ENCODE assay signal across 8 cellular contexts in the genomic region with DNA sequence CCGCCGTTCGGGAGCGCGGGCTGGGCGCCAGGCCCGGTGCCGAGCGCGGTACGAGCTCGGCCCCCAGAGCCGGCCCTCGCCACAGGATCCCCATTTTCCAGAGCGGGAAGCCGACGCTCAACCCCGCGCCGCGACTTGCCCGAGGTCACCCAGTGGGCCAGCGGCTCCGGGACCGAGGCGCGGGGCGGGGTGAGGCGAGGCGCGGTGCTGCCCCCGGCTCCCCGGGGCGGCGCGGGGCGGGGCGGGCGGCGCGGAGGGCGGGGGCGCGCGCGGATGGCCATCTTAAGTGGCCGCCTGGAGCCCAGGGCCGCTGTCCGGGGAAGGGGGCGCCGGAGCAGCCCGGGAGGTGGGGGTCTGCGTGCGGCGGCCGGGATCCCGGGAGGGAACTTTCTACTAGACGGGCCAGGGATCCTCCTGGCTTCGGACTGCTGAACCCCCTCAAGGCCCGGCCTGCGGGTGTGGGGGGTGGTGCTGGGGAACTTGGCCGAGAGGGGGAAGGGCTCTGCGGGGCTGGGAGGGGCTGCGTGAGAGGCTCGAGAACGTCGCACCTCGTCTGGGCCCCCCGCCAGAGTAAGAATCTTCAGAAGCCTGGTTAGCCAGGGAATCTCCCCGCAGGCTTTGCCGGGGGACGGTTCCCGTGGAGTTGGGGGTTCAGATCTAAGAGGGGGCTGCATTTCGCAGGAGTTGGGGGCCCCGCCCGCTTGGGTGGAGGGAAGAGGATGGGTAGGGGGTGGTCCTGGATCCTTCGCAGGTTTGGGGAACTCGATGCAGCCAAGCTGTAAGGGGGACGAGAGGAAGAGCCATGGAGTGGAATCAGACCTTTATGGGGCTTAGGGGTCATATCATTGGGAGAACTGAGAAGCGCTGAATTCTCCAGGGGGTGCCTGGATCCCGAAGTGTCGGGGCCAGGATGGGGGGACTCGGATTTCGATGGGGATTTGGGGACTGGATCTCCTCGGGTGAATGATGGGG. TPM values are rescaled to one million over a fixed set of nuclear protein-coding genes. Genes with fewer than 3 reads are reported as not detected.
DNase-seq lines count a peak whose midpoint lies in the region; ATAC-seq and TF ChIP-seq lines count a peak whose summit lies in the region.

No MANE protein-coding gene starts in this region.

- peak overlapping the region; percentile 78 for H3K4me3 ChIP-seq in CD4-positive, CD25-positive, alpha-beta regulatory T cell (ENCODE audit: low read depth, low read length)
- H3K4me3 ChIP-seq in RWPE2 (ENCODE audit: severe bottlenecking) = peak overlapping the region; percentile 91

- peak; percentile 33 to 37 for ATAC-seq in CD4-positive, CD25-positive, alpha-beta regulatory T cell (ENCODE audit: low read depth in 2 of 2)
- ATAC-seq in GM19351 (IDR thresholded peaks at IDR 0.05; ENCODE audit: unreplicated experiment) (peak; percentile 42), HG03439 (IDR thresholded peaks at IDR 0.05; ENCODE audit: unreplicated experiment) (peak; percentile 63), RWPE2 (ENCODE audit: low read depth) (peak; percentile 47)

- peaks cover 27% of the 10 kb centered on the region for H3K4me1 ChIP-seq in CD4-positive, CD25-positive, alpha-beta regulatory T cell (ENCODE audit: control insufficient read depth, insufficient read depth, low read length, poor library complexity, severe bottlenecking)
- peaks cover 5% of the 10 kb centered on the region for H3K4me1 ChIP-seq in RWPE2 (ENCODE audit: insufficient read depth, poor library complexity, severe bottlenecking)

- peaks cover 6% of the 10 kb centered on the region for H3K36me3 ChIP-seq in CD4-positive, CD25-positive, alpha-beta regulatory T cell (ENCODE audit: control insufficient read depth, insufficient read depth, low read length)
- H3K36me3 ChIP-seq in RWPE2 (ENCODE audit: low read depth) = peaks cover 26% of the 10 kb centered on the region

- H3K27me3 ChIP-seq in CD4-positive, CD25-positive, alpha-beta regulatory T cell (ENCODE audit: control insufficient read depth, insufficient read depth, low read length) = no peaks in the 10 kb centered on the region
- no peaks in the 10 kb centered on the region for H3K27me3 ChIP-seq in RWPE2 (ENCODE audit: insufficient read depth, poor library complexity, severe bottlenecking)

- peak overlapping the region; percentile 86 for H3K27ac ChIP-seq in CD4-positive, CD25-positive, alpha-beta regulatory T cell (ENCODE audit: insufficient read depth, low read length, poor library complexity, severe bottlenecking)
- H3K27ac ChIP-seq in RWPE2 (ENCODE audit: poor library complexity, severe bottlenecking) = peak overlapping the region; percentile 79

- peak overlapping the region; percentile 92 to 97 (median 94) for H3K27ac Mint-ChIP-seq in CD4-positive, CD25-positive, alpha-beta regulatory T cell
- peak overlapping the region; percentile 94 for H3K27ac Mint-ChIP-seq in activated naive CD8-positive, alpha-beta T cell
- H3K27ac Mint-ChIP-seq in progenitor cell of endocrine pancreas = peak overlapping the region; percentile 96

- TF ChIP-seq CTCF in RWPE2 (IDR thresholded peaks at IDR 0.05; ENCODE audit: poor library complexity, severe bottlenecking) (no peak), progenitor cell of endocrine pancreas (IDR thresholded peaks at IDR 0.05; ENCODE audit: unreplicated experiment) (no peak)

- peak; percentile 36 to 63 (median 48) for DNase-seq in CD4-positive, CD25-positive, alpha-beta regulatory T cell
- DNase-seq in RWPE2 (ENCODE audit: low spot score) (no peak), cardiac septum (ENCODE audit: low spot score) (peak; percentile 87), progenitor cell of endocrine pancreas (ENCODE audit: low spot score, unreplicated experiment) (peak; percentile 56), iPS-NIHi11 (ENCODE audit: low spot score) (no peak)

- H3K36me3 Mint-ChIP-seq in CD4-positive, CD25-positive, alpha-beta regulatory T cell = no peaks in the 10 kb centered on the region
- H3K36me3 Mint-ChIP-seq in activated naive CD8-positive, alpha-beta T cell = no peaks in the 10 kb centered on the region
- H3K36me3 Mint-ChIP-seq in progenitor cell of endocrine pancreas (ENCODE audit: insufficient read depth) = peaks cover 1% of the 10 kb centered on the region

- H3K9me3 Mint-ChIP-seq in CD4-positive, CD25-positive, alpha-beta regulatory T cell = no peaks in the 10 kb centered on the region
- no peaks in the 10 kb centered on the region for H3K9me3 Mint-ChIP-seq in activated naive CD8-positive, alpha-beta T cell (ENCODE audit: low read depth)
- no peaks in the 10 kb centered on the region for H3K9me3 Mint-ChIP-seq in progenitor cell of endocrine pancreas (ENCODE audit: low read depth)

- no peaks in the 10 kb centered on the region for H3K9me3 ChIP-seq in CD4-positive, CD25-positive, alpha-beta regulatory T cell (ENCODE audit: control insufficient read depth in 2 of 2, low read length in 2 of 2)
- H3K9me3 ChIP-seq in RWPE2 (ENCODE audit: severe bottlenecking) = peaks cover 2% of the 10 kb centered on the region

- peaks cover 7% of the 10 kb centered on the region for H3K27me3 Mint-ChIP-seq in CD4-positive, CD25-positive, alpha-beta regulatory T cell
- no peaks in the 10 kb centered on the region for H3K27me3 Mint-ChIP-seq in activated naive CD8-positive, alpha-beta T cell
- no peaks in the 10 kb centered on the region for H3K27me3 Mint-ChIP-seq in progenitor cell of endocrine pancreas

- intact Hi-C loops in cardiac septum (cut with DNase I) = loop anchor here (1.0 to 10.0 kb wide), 4 partner anchors 15 to 591 kb away; a partner anchor contains a TSS

- H3K4me3 Mint-ChIP-seq in CD4-positive, CD25-positive, alpha-beta regulatory T cell = peak overlapping the region; percentile 95 to 100 (median 96)
- peak overlapping the region; percentile 91 for H3K4me3 Mint-ChIP-seq in activated naive CD8-positive, alpha-beta T cell
- peak overlapping the region; percentile 96 for H3K4me3 Mint-ChIP-seq in progenitor cell of endocrine pancreas (ENCODE audit: low read depth)

- H3K4me1 Mint-ChIP-seq in CD4-positive, CD25-positive, alpha-beta regulatory T cell = peaks cover 3 to 34% (median 21%) of the 10 kb centered on the region in 4 donors
- H3K4me1 Mint-ChIP-seq in activated naive CD8-positive, alpha-beta T cell (ENCODE audit: low read depth) = peaks cover 21% of the 10 kb centered on the region
- peaks cover 24% of the 10 kb centered on the region for H3K4me1 Mint-ChIP-seq in progenitor cell of endocrine pancreas (ENCODE audit: low read depth)

RNA-seq across cellular contexts. Expression of a gene that starts 0.7 kb away (rescaled TPM):
- 101 TPM for total RNA-seq in CD4-positive, CD25-positive, alpha-beta regulatory T cell
- 1 to 10 TPM; 3.6 to 4.5 (median 4.2) TPM for polyA plus RNA-seq in CD4-positive, CD25-positive, alpha-beta regulatory T cell
- total RNA-seq in cardiac septum (132 TPM), progenitor cell of endocrine pancreas (389 and 394 TPM in 2 replicates)

RNA-seq across cellular contexts. Expression of a gene that starts 7.3 kb away (rescaled TPM):
- total RNA-seq in CD4-positive, CD25-positive, alpha-beta regulatory T cell = not detected
- polyA plus RNA-seq in CD4-positive, CD25-positive, alpha-beta regulatory T cell = under 1 TPM in 1 of 4 donors, not detected in 3; 0.26 TPM
- total RNA-seq in cardiac septum (11.7 TPM), progenitor cell of endocrine pancreas (not detected in 2 replicates)

RNA-seq across cellular contexts. Expression of a gene that starts 20.1 kb away (rescaled TPM):
- total RNA-seq in CD4-positive, CD25-positive, alpha-beta regulatory T cell = not detected
- not detected for polyA plus RNA-seq in CD4-positive, CD25-positive, alpha-beta regulatory T cell
- total RNA-seq in cardiac septum (not detected), progenitor cell of endocrine pancreas (not detected in 2 replicates)

RNA-seq across cellular contexts. Expression of a gene that starts 32.0 kb away (rescaled TPM):
- total RNA-seq in CD4-positive, CD25-positive, alpha-beta regulatory T cell = not detected
- not detected for polyA plus RNA-seq in CD4-positive, CD25-positive, alpha-beta regulatory T cell
- total RNA-seq in cardiac septum (0.22 TPM), progenitor cell of endocrine pancreas (5.6 and 6.4 TPM in 2 replicates)

Comparison
In these comparisons a context has a peak if more than half of its experiments do, and no peak if none do; other contexts are left out.
1. DNase-seq: peak in CD4-positive, CD25-positive, alpha-beta regulatory T cell (3 of 3), cardiac septum (single experiment) and progenitor cell of endocrine pancreas (single experiment); none in RWPE2 (single experiment) and iPS-NIHi11 (single experiment).
2. RNA of a gene that starts 7.3 kb away (total RNA-seq): 11.7 TPM in cardiac septum (single experiment); not detected in CD4-positive, CD25-positive, alpha-beta regulatory T cell (single experiment) and not detected in progenitor cell of endocrine pancreas; every median in the first group is over 10 times any median in the second.
3. Peak in every context shown above with its lines, with median percentiles within 50 percentile points of each other: ATAC-seq, H3K27ac Mint-ChIP-seq and H3K4me3 Mint-ChIP-seq.